In genomic region chr17:35896011-35896587, GRCh38 we compare ENCODE assay signal across 13 cellular contexts. TPM values are rescaled to one million over a fixed set of nuclear protein-coding genes. Genes with fewer than 3 reads are reported as not detected.
DNase-seq lines count a peak whose midpoint lies in the region; ATAC-seq, FAIRE-seq and TF ChIP-seq lines count a peak whose summit lies in the region.
"Had no signal": no experiment of that assay in that cellular context is flagged by ENCODE, and none has a peak within 500 bp of the region (broad histone marks: within the 10 kb centered on the region; RNA-seq: fewer than 3 reads in every experiment).

No MANE protein-coding gene starts in this region.

- H3K4me1 Mint-ChIP-seq in CD14-positive monocyte, result peaks cover 60% of the 10 kb centered on the region
- H3K4me1 Mint-ChIP-seq in T-cell, result peaks cover 45 to 76% (median 74%) of the 10 kb centered on the region in 3 donors

- peaks cover 0 to 2% of the 10 kb centered on the region in 2 experiments for H4K20me1 ChIP-seq in H1 (replicated peaks in 1 of 2; ENCODE audit: control insufficient read depth in 1 of 2, insufficient read depth in 2 of 2, low read length in 2 of 2)

- intact Hi-C loops in CD14-positive monocyte (cut with micrococcal nuclease), result no loop called here

- H2BK12ac ChIP-seq in H1 (ENCODE audit: low read depth, low read length), result no peak overlapping the region

- CTCF ChIA-PET in T-cell (lab: Charles Lee) (interaction anchor here in 1 of 2 donors (1.0 to 1.3 kb wide), 3 partner anchors 17 to 46 kb away, joined by 3 to 4 read pairs (median 3); no protein-coding TSS in a partner anchor), H1 (lab: Charles Lee; ENCODE audit: partially characterized antibody) (no interaction called here)

- H3K4me3 Mint-ChIP-seq in CD14-positive monocyte, result peak overlapping the region; percentile 13 to 87
- H3K4me3 Mint-ChIP-seq in T-cell, result peak overlapping the region in 2 of 3 donors; percentile 40 to 48

- H2AK5ac ChIP-seq in H1 (ENCODE audit: low read depth, low read length), result no peak overlapping the region

- H3K27ac ChIP-seq in H1 (ENCODE audit: low read depth, low read length), result no peak overlapping the region

- H3K18ac ChIP-seq in H1 (ENCODE audit: extremely low read depth, low read length), result no peak overlapping the region

- no peak overlapping the region for H3K4ac ChIP-seq in H1 (replicated peaks; ENCODE audit: insufficient read length, low read depth, low read length)

- H3K9me3 ChIP-seq in H1 (ENCODE audit: insufficient read depth in 2 of 2, low read depth in 1 of 2, low read length in 1 of 2), result no peaks in the 10 kb centered on the region

- no peak for FAIRE-seq in H1 (lab: Jason Lieb, UNC)
- FAIRE-seq: D721Med, endometrium had no signal

- H4K5ac ChIP-seq in H1 (ENCODE audit: insufficient read length, low read depth, low read length), result no peak overlapping the region

- no peak overlapping the region for H4K91ac ChIP-seq in H1 (replicated peaks; ENCODE audit: insufficient read length, low read length)

- H3K14ac ChIP-seq in H1 (ENCODE audit: insufficient read length), result no peak overlapping the region

- no peak overlapping the region for H2AFZ ChIP-seq in H1 (ENCODE audit: low read length)

- no peak overlapping the region for H3K9ac ChIP-seq in H1 (replicated peaks in 1 of 4; ENCODE audit: extremely low read depth in 1 of 4, low read depth in 3 of 4, low read length in 3 of 4)

- POLR2A ChIA-PET in T-cell (lab: Charles Lee) (interaction anchor here in 1 of 2 donors (1.1 to 1.6 kb wide), 2 partner anchors 16 to 20 kb away, joined by 3 to 13 read pairs; partner anchors contain the start of gene CCL5), H1 (lab: Charles Lee; ENCODE audit: partially characterized antibody) (no interaction called here)

- no peaks in the 10 kb centered on the region for H3K79me2 ChIP-seq in H1 (ENCODE audit: control insufficient read depth in 1 of 2, insufficient read depth in 2 of 2, low read length in 2 of 2)

- peaks cover 0 to 3% of the 10 kb centered on the region in 2 donors for H3K36me3 Mint-ChIP-seq in CD14-positive monocyte
- H3K36me3 Mint-ChIP-seq in T-cell, result no peaks in the 10 kb centered on the region

- H3K56ac ChIP-seq in H1 (replicated peaks; ENCODE audit: insufficient read length, low read depth, low read length), result no peak overlapping the region

- 87% methylated on average over 10 of the region's 10 CpGs; no CpG with 5 or more reads in 1 of the 2 experiments for WGBS in H1 (ENCODE audit: extremely low coverage in 1 of 2, insufficient coverage in 1 of 2, insufficient read length in 1 of 2, insufficient replicate concordance in 2 of 2, low coverage in 1 of 2, low lambda C conversion rate in 2 of 2, missing lambda C conversion rate in 1 of 2), 2 experiments

- TF ChIP-seq POLR2A in H1 (IDR thresholded peaks at IDR 0.05; ENCODE audit: control extremely low read depth in 1 of 2, low read depth in 2 of 2, low read length in 2 of 2), result no peak
- TF ChIP-seq POLR2A in erythroblast (IDR thresholded peaks at IDR 0.05; ENCODE audit: low read length), result no peak

- H2BK15ac ChIP-seq in H1 (ENCODE audit: low read length), result no peak overlapping the region

- H3K27ac Mint-ChIP-seq in CD14-positive monocyte (peak overlapping the region in 6 of 7 donors; percentile 64 to 91 (median 74)), T-cell (peak overlapping the region; percentile 92)
- H3K27ac Mint-ChIP-seq: progenitor cell of endocrine pancreas had no signal

- no peaks in the 10 kb centered on the region; the same call in 1 of the 2 replicates for H3K23me2 ChIP-seq in H1 (ENCODE audit: low read depth, low read length)

- TF ChIP-seq RAD21 in H1 (IDR thresholded peaks at IDR 0.05 in 1 of 2, conservative IDR thresholded peaks at IDR 0.05 in 1 of 2; ENCODE audit: low read depth in 2 of 2, low read length in 2 of 2), result no peak

- TF ChIP-seq CTCF in CD14-positive monocyte (IDR thresholded peaks at IDR 0.05) (no peak), GM20000 (IDR thresholded peaks at IDR 0.05; ENCODE audit: extremely low read depth, missing control alignments) (no peak), H1 (IDR thresholded peaks at IDR 0.05; ENCODE audit: control extremely low read depth in 1 of 3, insufficient read depth in 1 of 3, low read depth in 1 of 3, low read length in 3 of 3) (no peak)

- no peak overlapping the region for H3K23ac ChIP-seq in H1 (ENCODE audit: insufficient read length)

- ATAC-seq in T-cell (replicated peaks in 1 of 4), result peak in 3 of 4 experiments; percentile 21 to 74 (median 27)

- H3K4me3 ChIP-seq in H1 (ENCODE audit: extremely low read depth in 1 of 4, insufficient read depth in 2 of 4, low read depth in 3 of 4, low read length in 4 of 4), result no peak overlapping the region

- H3K4me2 ChIP-seq in H1 (ENCODE audit: insufficient read depth in 1 of 2, low read depth in 2 of 2, low read length in 2 of 2), result no peak overlapping the region

- H3K27me3 Mint-ChIP-seq in CD14-positive monocyte (ENCODE audit: low read depth in 3 of 3) (peaks cover 0 to 6% (median 3%) of the 10 kb centered on the region in 3 donors), T-cell (peaks cover 0 to 2% of the 10 kb centered on the region in 2 donors)

- H4K8ac ChIP-seq in H1 (ENCODE audit: extremely low read depth, insufficient read depth, low read length), result 0 out of 2 replicates have a peak overlapping the region, but pooled peaks have one; percentile 15

- no peak overlapping the region for H2BK120ac ChIP-seq in H1 (replicated peaks; ENCODE audit: low read depth, low read length)

- no peak overlapping the region for H2BK5ac ChIP-seq in H1 (ENCODE audit: low read depth, low read length)

- peaks cover 0 to under 1% (median under 1%) of the 10 kb centered on the region in 4 experiments; a peak in 3 of 7 replicates for H3K4me1 ChIP-seq in H1 (replicated peaks in 1 of 4; ENCODE audit: control insufficient read depth in 3 of 4, insufficient read depth in 4 of 4, low read length in 3 of 4)

- no peaks in the 10 kb centered on the region for H3K27me3 ChIP-seq in H1 (replicated peaks in 1 of 4; ENCODE audit: control insufficient read depth in 3 of 4, extremely low read depth in 1 of 4, insufficient read depth in 3 of 4, low read length in 3 of 4)

- DNase-seq in CD14-positive monocyte (ENCODE audit: low spot score) (no peak), GM20000 (ENCODE audit: low spot score) (peak; percentile 38), T-cell (peak in 19 of 34 experiments; percentile 17 to 60 (median 42)), H1 (ENCODE audit: low read depth in 1 of 2, low spot score in 2 of 2) (no peak), erythroblast (lab: John Stamatoyannopoulos, UW) (no peak), NCI-H510A (lab: John Stamatoyannopoulos, UW) (no peak), hepatic stellate cell (ENCODE audit: low spot score) (no peak), NCI-H526 treated with DMSO at 0.1 percent for 48 hours (lab: John Stamatoyannopoulos, UW) (no peak)
- DNase-seq: NCI-H1417 treated with DMSO at 0.1 percent for 48 hours, Right ventricle myocardium superior had no signal

- no peak for TF ChIP-seq EP300 in H1 (IDR thresholded peaks at IDR 0.05; ENCODE audit: borderline replicate concordance in 1 of 2, low read depth in 2 of 2, low read length in 2 of 2)

- H3K79me1 ChIP-seq in H1 (ENCODE audit: low read depth, low read length), result no peaks in the 10 kb centered on the region

- H3K36me3 ChIP-seq in H1 (ENCODE audit: control insufficient read depth in 2 of 4, insufficient read depth in 4 of 4, low read length in 3 of 4), result no peaks in the 10 kb centered on the region

- H3K9me3 Mint-ChIP-seq in CD14-positive monocyte, result no peaks in the 10 kb centered on the region
- no peaks in the 10 kb centered on the region for H3K9me3 Mint-ChIP-seq in T-cell

- 0 out of 2 replicates have a peak overlapping the region, but pooled peaks have one; percentile 61 for H2BK20ac ChIP-seq in H1 (ENCODE audit: low read length)

RNA-seq across cellular contexts. Expression of gene CCL5, which starts 15.9 kb away (rescaled TPM):
- 1 to 10 TPM; 2.8 to 6.8 TPM for polyA plus RNA-seq in CD14-positive monocyte
- 100 to 1,000 TPM; 124 to 557 (median 298) TPM for total RNA-seq in T-cell
- total RNA-seq in H1 (2021; fragmentation: NEBNext Ultra II Directional; extraction: Animal tissue kit (Norgen Biotek cat#: 25700)), result not detected in 2 replicates
- polyA plus RNA-seq in H1 (2011; rRNA removed), result not detected in 2 replicates
- polyA plus RNA-seq in H1 (2011; cell fraction: cytosol; rRNA removed), result not detected
- polyA plus RNA-seq in H1 (2011; cell fraction: nucleus; rRNA removed), result not detected
- polyA plus RNA-seq in H1 (2012, experiment 1 of 2), result not detected in 4 replicates
- not detected for polyA plus RNA-seq in H1 (2012, experiment 2 of 2)
- polyA plus RNA-seq in H1 (2013, experiment 1 of 2), result not detected
- polyA plus RNA-seq in H1 (2013, experiment 2 of 2), result not detected
- polyA minus RNA-seq in H1 (2011; rRNA and poly(A)+ RNA removed), result not detected in 2 replicates
- not detected for polyA minus RNA-seq in H1 (2011; cell fraction: cytosol; rRNA and poly(A)+ RNA removed)
- not detected for polyA minus RNA-seq in H1 (2011; cell fraction: nucleus; rRNA and poly(A)+ RNA removed)
- total RNA-seq: progenitor cell of endocrine pancreas had no signal

RNA-seq across cellular contexts. Expression of gene HEATR9, which starts 27.4 kb away (rescaled TPM):
- polyA plus RNA-seq in CD14-positive monocyte (not detected), H1 (2011; rRNA removed) (not detected in 2 replicates)
- 1 to 10 TPM in 4 of 5 donors, under 1 TPM in 1; 0.90 to 4.1 (median 1.5) TPM for total RNA-seq in T-cell
- not detected in 2 replicates for total RNA-seq in H1 (2021; fragmentation: NEBNext Ultra II Directional; extraction: Animal tissue kit (Norgen Biotek cat#: 25700))
- polyA plus RNA-seq in H1 (2011; cell fraction: cytosol; rRNA removed), result not detected
- not detected for polyA plus RNA-seq in H1 (2011; cell fraction: nucleus; rRNA removed)
- not detected in 4 replicates for polyA plus RNA-seq in H1 (2012, experiment 1 of 2)
- not detected for polyA plus RNA-seq in H1 (2012, experiment 2 of 2)
- polyA plus RNA-seq in H1 (2013, experiment 1 of 2), result not detected
- polyA plus RNA-seq in H1 (2013, experiment 2 of 2), result not detected
- polyA minus RNA-seq in H1 (2011; rRNA and poly(A)+ RNA removed), result not detected in 2 replicates
- not detected for polyA minus RNA-seq in H1 (2011; cell fraction: cytosol; rRNA and poly(A)+ RNA removed)
- not detected for polyA minus RNA-seq in H1 (2011; cell fraction: nucleus; rRNA and poly(A)+ RNA removed)
- total RNA-seq: progenitor cell of endocrine pancreas, Right ventricle myocardium superior had no signal

RNA-seq across cellular contexts. Expression of gene RDM1, which starts 34.5 kb away (rescaled TPM):
- polyA plus RNA-seq in CD14-positive monocyte (not detected), H1 (2011; rRNA removed) (6.2 and 9.7 TPM in 2 replicates)
- total RNA-seq in T-cell, result 1 to 10 TPM in 2 of 5 donors, under 1 TPM in 3; 0.40 to 1.5 (median 0.83) TPM
- 4.8 and 7.3 TPM in 2 replicates for total RNA-seq in H1 (2021; fragmentation: NEBNext Ultra II Directional; extraction: Animal tissue kit (Norgen Biotek cat#: 25700))
- 8.3 TPM for polyA plus RNA-seq in H1 (2011; cell fraction: cytosol; rRNA removed)
- 7.1 TPM for polyA plus RNA-seq in H1 (2011; cell fraction: nucleus; rRNA removed)
- 7.5 to 11.1 TPM (median 8.2 TPM) in 4 replicates for polyA plus RNA-seq in H1 (2012, experiment 1 of 2)
- polyA plus RNA-seq in H1 (2012, experiment 2 of 2), result 3.4 TPM
- polyA plus RNA-seq in H1 (2013, experiment 1 of 2), result 5.0 TPM
- 4.1 TPM for polyA plus RNA-seq in H1 (2013, experiment 2 of 2)
- polyA minus RNA-seq in H1 (2011; rRNA and poly(A)+ RNA removed), result 4.7 and 5.0 TPM in 2 replicates
- 7.6 TPM for polyA minus RNA-seq in H1 (2011; cell fraction: cytosol; rRNA and poly(A)+ RNA removed)
- polyA minus RNA-seq in H1 (2011; cell fraction: nucleus; rRNA and poly(A)+ RNA removed), result 5.1 TPM
- total RNA-seq: Right ventricle myocardium superior had no signal

RNA-seq across cellular contexts. Expression of gene LYZL6, which starts 47.4 kb away (rescaled TPM):
- polyA plus RNA-seq in CD14-positive monocyte (not detected), H1 (2011; rRNA removed) (not detected in 2 replicates)
- not detected for total RNA-seq in T-cell
- not detected in 2 replicates for total RNA-seq in H1 (2021; fragmentation: NEBNext Ultra II Directional; extraction: Animal tissue kit (Norgen Biotek cat#: 25700))
- polyA plus RNA-seq in H1 (2011; cell fraction: cytosol; rRNA removed), result not detected
- not detected for polyA plus RNA-seq in H1 (2011; cell fraction: nucleus; rRNA removed)
- not detected in 4 replicates for polyA plus RNA-seq in H1 (2012, experiment 1 of 2)
- polyA plus RNA-seq in H1 (2012, experiment 2 of 2), result not detected
- polyA plus RNA-seq in H1 (2013, experiment 1 of 2), result not detected
- polyA plus RNA-seq in H1 (2013, experiment 2 of 2), result not detected
- polyA minus RNA-seq in H1 (2011; rRNA and poly(A)+ RNA removed), result not detected in 2 replicates
- not detected for polyA minus RNA-seq in H1 (2011; cell fraction: cytosol; rRNA and poly(A)+ RNA removed)
- not detected for polyA minus RNA-seq in H1 (2011; cell fraction: nucleus; rRNA and poly(A)+ RNA removed)
- total RNA-seq: progenitor cell of endocrine pancreas, Right ventricle myocardium superior had no signal

Comparison
In these comparisons a context has a peak if more than half of its experiments do, and no peak if none do; other contexts are left out.
1. DNase-seq: peak in GM20000 (single experiment) and T-cell (19 of 34); none in CD14-positive monocyte (single experiment), H1 (0 of 2), erythroblast (0 of 2), NCI-H510A (single experiment), hepatic stellate cell (single experiment) and NCI-H526 treated with DMSO at 0.1 percent for 48 hours (single experiment).
2. RNA of gene CCL5, which starts 15.9 kb away (total RNA-seq): 124 to 557 TPM in T-cell; not detected in H1; every median in the first group is over 100 times any median in the second.